In the genomic region with DNA sequence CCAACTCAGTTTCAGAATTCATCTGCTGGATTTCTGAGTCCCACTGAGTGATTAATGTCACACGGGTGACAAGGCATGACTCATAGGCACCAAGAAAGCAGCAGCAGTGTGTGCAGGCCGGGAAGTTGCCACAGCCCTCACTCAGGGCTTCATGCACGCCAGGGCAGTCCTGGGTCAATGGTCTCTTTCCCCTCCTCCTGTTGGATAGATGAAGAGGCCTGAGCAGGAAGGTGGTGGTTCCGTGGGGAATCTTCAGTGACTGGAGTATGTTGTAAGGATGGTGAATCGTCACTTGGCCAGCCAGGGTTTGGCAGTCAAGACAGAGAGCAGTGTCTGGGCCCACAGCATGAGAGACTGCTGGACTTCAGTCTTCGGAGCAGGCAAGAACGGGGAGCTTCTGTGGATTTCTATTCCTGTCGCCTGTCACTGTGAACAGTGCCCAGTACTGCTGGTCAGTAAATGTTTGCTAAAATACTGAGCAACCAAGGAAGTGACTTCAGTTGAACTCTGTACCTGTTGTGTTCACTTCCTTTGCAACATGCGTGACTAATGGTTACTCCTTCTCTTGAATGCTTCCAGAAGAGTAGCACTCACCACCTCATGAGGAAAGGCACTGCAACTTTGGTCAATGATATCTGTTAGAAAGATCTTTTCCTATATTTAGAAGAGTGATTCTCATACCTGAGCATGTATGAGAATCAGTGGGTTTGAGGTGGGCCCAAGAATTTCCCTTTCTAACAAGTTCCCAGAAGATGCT, we compare ENCODE assay signal across 1 cellular context.
TF ChIP-seq lines count a peak whose summit lies in the region.

No MANE protein-coding gene starts in this region.

TF ChIP-seq in HepG2, 621 proteins besides CTCF, POLR2A, EP300 and RAD21 (continued from another document and continues in another):
- TF ChIP-seq, protein P1, sequence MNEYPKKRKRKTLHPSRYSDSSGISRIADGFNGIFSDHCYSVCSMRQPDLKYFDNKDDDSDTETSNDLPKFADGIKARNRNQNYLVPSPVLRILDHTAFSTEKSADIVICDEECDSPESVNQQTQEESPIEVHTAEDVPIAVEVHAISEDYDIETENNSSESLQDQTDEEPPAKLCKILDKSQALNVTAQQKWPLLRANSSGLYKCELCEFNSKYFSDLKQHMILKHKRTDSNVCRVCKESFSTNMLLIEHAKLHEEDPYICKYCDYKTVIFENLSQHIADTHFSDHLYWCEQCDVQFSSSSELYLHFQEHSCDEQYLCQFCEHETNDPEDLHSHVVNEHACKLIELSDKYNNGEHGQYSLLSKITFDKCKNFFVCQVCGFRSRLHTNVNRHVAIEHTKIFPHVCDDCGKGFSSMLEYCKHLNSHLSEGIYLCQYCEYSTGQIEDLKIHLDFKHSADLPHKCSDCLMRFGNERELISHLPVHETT (CRISPR knock-in tag; conservative IDR thresholded peaks at IDR 0.05), result peak; percentile 38; the same call in 1 of the 2 replicates
- no peak for TF ChIP-seq BRD4 (CRISPR knock-in tag; IDR thresholded peaks at IDR 0.05)
- no peak for TF ChIP-seq ZNF484 (CRISPR knock-in tag; IDR thresholded peaks at IDR 0.05; ENCODE audit: borderline replicate concordance, low read depth)
- 0 out of 2 replicates have a peak, but pooled peaks have one; percentile 41 for TF ChIP-seq ETV6 (CRISPR knock-in tag; conservative IDR thresholded peaks at IDR 0.05)
- no peak for TF ChIP-seq ZNF20 (CRISPR knock-in tag; IDR thresholded peaks at IDR 0.05)
- no peak; the same call in 1 of the 2 replicates for TF ChIP-seq SP5 (CRISPR knock-in tag; IDR thresholded peaks at IDR 0.05; ENCODE audit: borderline replicate concordance, low read depth)
- peak; percentile 94 for TF ChIP-seq ZNF17 (CRISPR knock-in tag; IDR thresholded peaks at IDR 0.05)
- TF ChIP-seq, protein P2, sequence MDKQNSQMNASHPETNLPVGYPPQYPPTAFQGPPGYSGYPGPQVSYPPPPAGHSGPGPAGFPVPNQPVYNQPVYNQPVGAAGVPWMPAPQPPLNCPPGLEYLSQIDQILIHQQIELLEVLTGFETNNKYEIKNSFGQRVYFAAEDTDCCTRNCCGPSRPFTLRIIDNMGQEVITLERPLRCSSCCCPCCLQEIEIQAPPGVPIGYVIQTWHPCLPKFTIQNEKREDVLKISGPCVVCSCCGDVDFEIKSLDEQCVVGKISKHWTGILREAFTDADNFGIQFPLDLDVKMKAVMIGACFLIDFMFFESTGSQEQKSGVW (CRISPR knock-in tag; IDR thresholded peaks at IDR 0.05; ENCODE audit: borderline replicate concordance), result 0 out of 2 replicates have a peak, but pooled peaks have one; percentile 56
- TF ChIP-seq BRCA1 (CRISPR knock-in tag; IDR thresholded peaks at IDR 0.05), result no peak
- no peak for TF ChIP-seq SRSF9 (IDR thresholded peaks at IDR 0.05; ENCODE audit: borderline replicate concordance, insufficient read depth, low read depth, low read length, poor library complexity, severe bottlenecking)
- no peak for TF ChIP-seq AGO1 (IDR thresholded peaks at IDR 0.05; ENCODE audit: low read depth, low read length, poor library complexity, severe bottlenecking)
- no peak; the same call in 1 of the 2 replicates for TF ChIP-seq NFYC (CRISPR knock-in tag; IDR thresholded peaks at IDR 0.05)
- TF ChIP-seq HIVEP1 (CRISPR knock-in tag; IDR thresholded peaks at IDR 0.05), result no peak
- TF ChIP-seq ZMYM3 (CRISPR knock-in tag; IDR thresholded peaks at IDR 0.05), result no peak; the same call in 1 of the 2 replicates
- TF ChIP-seq FOSL2 (CRISPR knock-in tag; IDR thresholded peaks at IDR 0.05), result peak; percentile 96
- peak; percentile 35; the same call in 1 of the 2 replicates for TF ChIP-seq NRL (CRISPR knock-in tag; IDR thresholded peaks at IDR 0.05; ENCODE audit: borderline replicate concordance)
- TF ChIP-seq TRIM24 (CRISPR knock-in tag; IDR thresholded peaks at IDR 0.05), result peak; percentile 71; the same call in 1 of the 2 replicates
- TF ChIP-seq, protein P3, sequence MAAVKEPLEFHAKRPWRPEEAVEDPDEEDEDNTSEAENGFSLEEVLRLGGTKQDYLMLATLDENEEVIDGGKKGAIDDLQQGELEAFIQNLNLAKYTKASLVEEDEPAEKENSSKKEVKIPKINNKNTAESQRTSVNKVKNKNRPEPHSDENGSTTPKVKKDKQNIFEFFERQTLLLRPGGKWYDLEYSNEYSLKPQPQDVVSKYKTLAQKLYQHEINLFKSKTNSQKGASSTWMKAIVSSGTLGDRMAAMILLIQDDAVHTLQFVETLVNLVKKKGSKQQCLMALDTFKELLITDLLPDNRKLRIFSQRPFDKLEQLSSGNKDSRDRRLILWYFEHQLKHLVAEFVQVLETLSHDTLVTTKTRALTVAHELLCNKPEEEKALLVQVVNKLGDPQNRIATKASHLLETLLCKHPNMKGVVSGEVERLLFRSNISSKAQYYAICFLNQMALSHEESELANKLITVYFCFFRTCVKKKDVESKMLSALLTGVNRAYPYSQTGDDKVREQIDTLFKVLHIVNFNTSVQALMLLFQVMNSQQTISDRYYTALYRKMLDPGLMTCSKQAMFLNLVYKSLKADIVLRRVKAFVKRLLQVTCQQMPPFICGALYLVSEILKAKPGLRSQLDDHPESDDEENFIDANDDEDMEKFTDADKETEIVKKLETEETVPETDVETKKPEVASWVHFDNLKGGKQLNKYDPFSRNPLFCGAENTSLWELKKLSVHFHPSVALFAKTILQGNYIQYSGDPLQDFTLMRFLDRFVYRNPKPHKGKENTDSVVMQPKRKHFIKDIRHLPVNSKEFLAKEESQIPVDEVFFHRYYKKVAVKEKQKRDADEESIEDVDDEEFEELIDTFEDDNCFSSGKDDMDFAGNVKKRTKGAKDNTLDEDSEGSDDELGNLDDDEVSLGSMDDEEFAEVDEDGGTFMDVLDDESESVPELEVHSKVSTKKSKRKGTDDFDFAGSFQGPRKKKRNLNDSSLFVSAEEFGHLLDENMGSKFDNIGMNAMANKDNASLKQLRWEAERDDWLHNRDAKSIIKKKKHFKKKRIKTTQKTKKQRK (IDR thresholded peaks at IDR 0.05; ENCODE audit: low read length), result no peak
- TF ChIP-seq, protein P4, sequence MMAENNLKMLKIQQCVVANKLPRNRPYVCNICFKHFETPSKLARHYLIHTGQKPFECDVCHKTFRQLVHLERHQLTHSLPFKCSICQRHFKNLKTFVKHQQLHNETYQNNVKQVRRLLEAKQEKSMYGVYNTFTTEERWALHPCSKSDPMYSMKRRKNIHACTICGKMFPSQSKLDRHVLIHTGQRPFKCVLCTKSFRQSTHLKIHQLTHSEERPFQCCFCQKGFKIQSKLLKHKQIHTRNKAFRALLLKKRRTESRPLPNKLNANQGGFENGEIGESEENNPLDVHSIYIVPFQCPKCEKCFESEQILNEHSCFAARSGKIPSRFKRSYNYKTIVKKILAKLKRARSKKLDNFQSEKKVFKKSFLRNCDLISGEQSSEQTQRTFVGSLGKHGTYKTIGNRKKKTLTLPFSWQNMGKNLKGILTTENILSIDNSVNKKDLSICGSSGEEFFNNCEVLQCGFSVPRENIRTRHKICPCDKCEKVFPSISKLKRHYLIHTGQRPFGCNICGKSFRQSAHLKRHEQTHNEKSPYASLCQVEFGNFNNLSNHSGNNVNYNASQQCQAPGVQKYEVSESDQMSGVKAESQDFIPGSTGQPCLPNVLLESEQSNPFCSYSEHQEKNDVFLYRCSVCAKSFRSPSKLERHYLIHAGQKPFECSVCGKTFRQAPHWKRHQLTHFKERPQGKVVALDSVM (CRISPR knock-in tag; IDR thresholded peaks at IDR 0.05), result no peak
- no peak for TF ChIP-seq HNRNPH1 (optimal IDR thresholded peaks at IDR 0.05; ENCODE audit: low read depth, low read length)
- TF ChIP-seq SP4 (CRISPR knock-in tag; IDR thresholded peaks at IDR 0.05), result peak; percentile 42; the same call in 1 of the 2 replicates
- TF ChIP-seq, protein P5, sequence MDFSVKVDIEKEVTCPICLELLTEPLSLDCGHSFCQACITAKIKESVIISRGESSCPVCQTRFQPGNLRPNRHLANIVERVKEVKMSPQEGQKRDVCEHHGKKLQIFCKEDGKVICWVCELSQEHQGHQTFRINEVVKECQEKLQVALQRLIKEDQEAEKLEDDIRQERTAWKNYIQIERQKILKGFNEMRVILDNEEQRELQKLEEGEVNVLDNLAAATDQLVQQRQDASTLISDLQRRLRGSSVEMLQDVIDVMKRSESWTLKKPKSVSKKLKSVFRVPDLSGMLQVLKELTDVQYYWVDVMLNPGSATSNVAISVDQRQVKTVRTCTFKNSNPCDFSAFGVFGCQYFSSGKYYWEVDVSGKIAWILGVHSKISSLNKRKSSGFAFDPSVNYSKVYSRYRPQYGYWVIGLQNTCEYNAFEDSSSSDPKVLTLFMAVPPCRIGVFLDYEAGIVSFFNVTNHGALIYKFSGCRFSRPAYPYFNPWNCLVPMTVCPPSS (IDR thresholded peaks at IDR 0.05), result no peak
- TF ChIP-seq, protein P6, sequence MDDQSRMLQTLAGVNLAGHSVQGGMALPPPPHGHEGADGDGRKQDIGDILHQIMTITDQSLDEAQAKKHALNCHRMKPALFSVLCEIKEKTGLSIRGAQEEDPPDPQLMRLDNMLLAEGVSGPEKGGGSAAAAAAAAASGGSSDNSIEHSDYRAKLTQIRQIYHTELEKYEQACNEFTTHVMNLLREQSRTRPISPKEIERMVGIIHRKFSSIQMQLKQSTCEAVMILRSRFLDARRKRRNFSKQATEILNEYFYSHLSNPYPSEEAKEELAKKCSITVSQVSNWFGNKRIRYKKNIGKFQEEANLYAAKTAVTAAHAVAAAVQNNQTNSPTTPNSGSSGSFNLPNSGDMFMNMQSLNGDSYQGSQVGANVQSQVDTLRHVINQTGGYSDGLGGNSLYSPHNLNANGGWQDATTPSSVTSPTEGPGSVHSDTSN (CRISPR knock-in tag; IDR thresholded peaks at IDR 0.05; ENCODE audit: borderline replicate concordance), result no peak
- TF ChIP-seq, protein P7, sequence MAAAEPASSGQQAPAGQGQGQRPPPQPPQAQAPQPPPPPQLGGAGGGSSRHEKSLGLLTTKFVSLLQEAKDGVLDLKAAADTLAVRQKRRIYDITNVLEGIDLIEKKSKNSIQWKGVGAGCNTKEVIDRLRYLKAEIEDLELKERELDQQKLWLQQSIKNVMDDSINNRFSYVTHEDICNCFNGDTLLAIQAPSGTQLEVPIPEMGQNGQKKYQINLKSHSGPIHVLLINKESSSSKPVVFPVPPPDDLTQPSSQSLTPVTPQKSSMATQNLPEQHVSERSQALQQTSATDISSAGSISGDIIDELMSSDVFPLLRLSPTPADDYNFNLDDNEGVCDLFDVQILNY (CRISPR knock-in tag; conservative IDR thresholded peaks at IDR 0.05), result no peak
- TF ChIP-seq U2AF1 (optimal IDR thresholded peaks at IDR 0.05; ENCODE audit: low read depth, low read length), result no peak
- no peak for TF ChIP-seq FOXM1 (CRISPR knock-in tag; IDR thresholded peaks at IDR 0.05)
- TF ChIP-seq ZNF746 (CRISPR knock-in tag; IDR thresholded peaks at IDR 0.05), result no peak
- TF ChIP-seq IKZF1 (IDR thresholded peaks at IDR 0.05), result no peak
- TF ChIP-seq, protein P8, sequence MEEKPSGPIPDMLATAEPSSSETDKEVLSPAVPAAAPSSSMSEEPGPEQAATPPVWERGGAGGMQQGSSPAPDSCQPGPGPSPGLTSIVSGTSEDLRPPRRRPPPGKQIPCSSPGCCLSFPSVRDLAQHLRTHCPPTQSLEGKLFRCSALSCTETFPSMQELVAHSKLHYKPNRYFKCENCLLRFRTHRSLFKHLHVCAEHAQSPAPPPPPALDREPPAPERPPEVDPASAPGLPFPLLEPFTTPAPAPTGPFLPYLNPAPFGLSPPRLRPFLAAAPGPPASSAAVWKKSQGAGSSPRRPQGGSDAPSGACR (CRISPR knock-in tag; IDR thresholded peaks at IDR 0.05), result no peak
- TF ChIP-seq TGIF2 (CRISPR knock-in tag; IDR thresholded peaks at IDR 0.05), result peak; percentile 56; the same call in 1 of the 2 replicates
- no peak; the same call in 1 of the 2 replicates for TF ChIP-seq ZNF7 (CRISPR knock-in tag; IDR thresholded peaks at IDR 0.05)
- TF ChIP-seq, protein P9, sequence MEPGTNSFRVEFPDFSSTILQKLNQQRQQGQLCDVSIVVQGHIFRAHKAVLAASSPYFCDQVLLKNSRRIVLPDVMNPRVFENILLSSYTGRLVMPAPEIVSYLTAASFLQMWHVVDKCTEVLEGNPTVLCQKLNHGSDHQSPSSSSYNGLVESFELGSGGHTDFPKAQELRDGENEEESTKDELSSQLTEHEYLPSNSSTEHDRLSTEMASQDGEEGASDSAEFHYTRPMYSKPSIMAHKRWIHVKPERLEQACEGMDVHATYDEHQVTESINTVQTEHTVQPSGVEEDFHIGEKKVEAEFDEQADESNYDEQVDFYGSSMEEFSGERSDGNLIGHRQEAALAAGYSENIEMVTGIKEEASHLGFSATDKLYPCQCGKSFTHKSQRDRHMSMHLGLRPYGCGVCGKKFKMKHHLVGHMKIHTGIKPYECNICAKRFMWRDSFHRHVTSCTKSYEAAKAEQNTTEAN (CRISPR knock-in tag; conservative IDR thresholded peaks at IDR 0.05), result 0 out of 2 replicates have a peak, but pooled peaks have one; percentile 12
- TF ChIP-seq RBM39 (IDR thresholded peaks at IDR 0.05; ENCODE audit: low read depth, low read length, poor library complexity, severe bottlenecking), result no peak
- no peak for TF ChIP-seq SOX6 (IDR thresholded peaks at IDR 0.05)
- TF ChIP-seq SOX6 (CRISPR knock-in tag; IDR thresholded peaks at IDR 0.05), result peak; percentile 52; the same call in 1 of the 2 replicates
- TF ChIP-seq, protein P10, sequence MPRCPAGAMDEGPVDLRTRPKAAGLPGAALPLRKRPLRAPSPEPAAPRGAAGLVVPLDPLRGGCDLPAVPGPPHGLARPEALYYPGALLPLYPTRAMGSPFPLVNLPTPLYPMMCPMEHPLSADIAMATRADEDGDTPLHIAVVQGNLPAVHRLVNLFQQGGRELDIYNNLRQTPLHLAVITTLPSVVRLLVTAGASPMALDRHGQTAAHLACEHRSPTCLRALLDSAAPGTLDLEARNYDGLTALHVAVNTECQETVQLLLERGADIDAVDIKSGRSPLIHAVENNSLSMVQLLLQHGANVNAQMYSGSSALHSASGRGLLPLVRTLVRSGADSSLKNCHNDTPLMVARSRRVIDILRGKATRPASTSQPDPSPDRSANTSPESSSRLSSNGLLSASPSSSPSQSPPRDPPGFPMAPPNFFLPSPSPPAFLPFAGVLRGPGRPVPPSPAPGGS (CRISPR knock-in tag; IDR thresholded peaks at IDR 0.05), result no peak
- TF ChIP-seq, protein P11, sequence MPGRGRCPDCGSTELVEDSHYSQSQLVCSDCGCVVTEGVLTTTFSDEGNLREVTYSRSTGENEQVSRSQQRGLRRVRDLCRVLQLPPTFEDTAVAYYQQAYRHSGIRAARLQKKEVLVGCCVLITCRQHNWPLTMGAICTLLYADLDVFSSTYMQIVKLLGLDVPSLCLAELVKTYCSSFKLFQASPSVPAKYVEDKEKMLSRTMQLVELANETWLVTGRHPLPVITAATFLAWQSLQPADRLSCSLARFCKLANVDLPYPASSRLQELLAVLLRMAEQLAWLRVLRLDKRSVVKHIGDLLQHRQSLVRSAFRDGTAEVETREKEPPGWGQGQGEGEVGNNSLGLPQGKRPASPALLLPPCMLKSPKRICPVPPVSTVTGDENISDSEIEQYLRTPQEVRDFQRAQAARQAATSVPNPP (CRISPR knock-in tag; IDR thresholded peaks at IDR 0.05), result no peak
- TF ChIP-seq, protein P12, sequence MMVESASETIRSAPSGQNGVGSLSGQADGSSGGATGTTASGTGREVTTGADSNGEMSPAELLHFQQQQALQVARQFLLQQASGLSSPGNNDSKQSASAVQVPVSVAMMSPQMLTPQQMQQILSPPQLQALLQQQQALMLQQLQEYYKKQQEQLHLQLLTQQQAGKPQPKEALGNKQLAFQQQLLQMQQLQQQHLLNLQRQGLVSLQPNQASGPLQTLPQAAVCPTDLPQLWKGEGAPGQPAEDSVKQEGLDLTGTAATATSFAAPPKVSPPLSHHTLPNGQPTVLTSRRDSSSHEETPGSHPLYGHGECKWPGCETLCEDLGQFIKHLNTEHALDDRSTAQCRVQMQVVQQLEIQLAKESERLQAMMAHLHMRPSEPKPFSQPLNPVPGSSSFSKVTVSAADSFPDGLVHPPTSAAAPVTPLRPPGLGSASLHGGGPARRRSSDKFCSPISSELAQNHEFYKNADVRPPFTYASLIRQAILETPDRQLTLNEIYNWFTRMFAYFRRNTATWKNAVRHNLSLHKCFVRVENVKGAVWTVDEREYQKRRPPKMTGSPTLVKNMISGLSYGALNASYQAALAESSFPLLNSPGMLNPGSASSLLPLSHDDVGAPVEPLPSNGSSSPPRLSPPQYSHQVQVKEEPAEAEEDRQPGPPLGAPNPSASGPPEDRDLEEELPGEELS (CRISPR knock-in tag; IDR thresholded peaks at IDR 0.05), result peak; percentile 54; the same call in 1 of the 2 replicates
- TF ChIP-seq NCOA1 (CRISPR knock-in tag; IDR thresholded peaks at IDR 0.05), result no peak
